ENCODE assay signal across 3 cellular contexts in the genomic region with DNA sequence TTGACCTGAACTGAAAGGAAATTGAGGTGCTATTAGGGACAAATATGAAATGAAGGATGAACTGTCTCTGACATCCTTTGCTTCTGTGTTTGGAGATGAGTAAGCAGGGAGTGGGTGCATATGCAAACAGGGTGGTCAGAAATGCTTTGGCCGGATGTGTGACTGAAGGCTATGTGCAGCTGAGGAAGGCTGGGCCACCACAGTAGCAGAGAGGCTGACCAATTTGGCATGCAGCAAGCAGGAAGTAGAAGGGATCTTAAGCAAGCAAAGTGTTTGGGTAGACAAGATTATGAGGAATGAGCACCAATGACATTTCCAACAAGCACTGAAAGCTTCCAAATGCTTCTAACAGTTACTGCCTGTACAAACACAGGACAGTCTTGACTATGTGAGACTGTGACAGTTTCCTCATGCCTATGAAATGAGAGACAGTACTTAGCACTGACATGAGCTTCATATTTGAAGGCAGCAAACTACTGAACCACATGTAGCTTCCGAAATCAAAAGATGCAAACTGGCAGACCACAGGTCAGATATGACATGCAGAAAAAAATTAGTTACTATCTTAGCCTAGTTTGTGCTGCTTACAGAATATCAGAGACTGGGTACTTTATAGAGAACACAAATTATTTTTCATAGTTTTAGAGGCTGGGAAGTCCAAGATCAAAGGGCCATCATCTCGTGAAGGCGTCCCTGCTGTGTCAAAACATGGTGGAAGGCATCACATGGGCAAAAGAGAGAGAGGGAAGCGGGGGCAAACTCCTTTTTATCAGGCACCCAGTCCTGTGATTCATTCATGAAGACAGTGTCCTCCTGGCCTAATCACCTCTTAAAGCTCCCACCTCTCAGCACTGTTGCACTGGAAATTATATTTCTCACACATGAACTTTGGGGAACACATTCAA.
TF ChIP-seq lines count a peak whose summit lies in the region.

No MANE protein-coding gene starts in this region.

TF ChIP-seq in SK-N-SH, 30 proteins besides CTCF, POLR2A, EP300 and RAD21:
- TF ChIP-seq TCF12 (IDR thresholded peaks at IDR 0.05): peak; percentile 12; the same call in 1 of the 2 replicates
- TF ChIP-seq, protein P1, sequence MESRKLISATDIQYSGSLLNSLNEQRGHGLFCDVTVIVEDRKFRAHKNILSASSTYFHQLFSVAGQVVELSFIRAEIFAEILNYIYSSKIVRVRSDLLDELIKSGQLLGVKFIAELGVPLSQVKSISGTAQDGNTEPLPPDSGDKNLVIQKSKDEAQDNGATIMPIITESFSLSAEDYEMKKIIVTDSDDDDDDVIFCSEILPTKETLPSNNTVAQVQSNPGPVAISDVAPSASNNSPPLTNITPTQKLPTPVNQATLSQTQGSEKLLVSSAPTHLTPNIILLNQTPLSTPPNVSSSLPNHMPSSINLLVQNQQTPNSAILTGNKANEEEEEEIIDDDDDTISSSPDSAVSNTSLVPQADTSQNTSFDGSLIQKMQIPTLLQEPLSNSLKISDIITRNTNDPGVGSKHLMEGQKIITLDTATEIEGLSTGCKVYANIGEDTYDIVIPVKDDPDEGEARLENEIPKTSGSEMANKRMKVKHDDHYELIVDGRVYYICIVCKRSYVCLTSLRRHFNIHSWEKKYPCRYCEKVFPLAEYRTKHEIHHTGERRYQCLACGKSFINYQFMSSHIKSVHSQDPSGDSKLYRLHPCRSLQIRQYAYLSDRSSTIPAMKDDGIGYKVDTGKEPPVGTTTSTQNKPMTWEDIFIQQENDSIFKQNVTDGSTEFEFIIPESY (IDR thresholded peaks at IDR 0.05; ENCODE audit: borderline replicate concordance, low read depth): no peak
- TF ChIP-seq, protein P2, sequence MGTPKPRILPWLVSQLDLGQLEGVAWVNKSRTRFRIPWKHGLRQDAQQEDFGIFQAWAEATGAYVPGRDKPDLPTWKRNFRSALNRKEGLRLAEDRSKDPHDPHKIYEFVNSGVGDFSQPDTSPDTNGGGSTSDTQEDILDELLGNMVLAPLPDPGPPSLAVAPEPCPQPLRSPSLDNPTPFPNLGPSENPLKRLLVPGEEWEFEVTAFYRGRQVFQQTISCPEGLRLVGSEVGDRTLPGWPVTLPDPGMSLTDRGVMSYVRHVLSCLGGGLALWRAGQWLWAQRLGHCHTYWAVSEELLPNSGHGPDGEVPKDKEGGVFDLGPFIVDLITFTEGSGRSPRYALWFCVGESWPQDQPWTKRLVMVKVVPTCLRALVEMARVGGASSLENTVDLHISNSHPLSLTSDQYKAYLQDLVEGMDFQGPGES (IDR thresholded peaks at IDR 0.05; ENCODE audit: low read depth, low read length): no peak
- TF ChIP-seq, protein P3, sequence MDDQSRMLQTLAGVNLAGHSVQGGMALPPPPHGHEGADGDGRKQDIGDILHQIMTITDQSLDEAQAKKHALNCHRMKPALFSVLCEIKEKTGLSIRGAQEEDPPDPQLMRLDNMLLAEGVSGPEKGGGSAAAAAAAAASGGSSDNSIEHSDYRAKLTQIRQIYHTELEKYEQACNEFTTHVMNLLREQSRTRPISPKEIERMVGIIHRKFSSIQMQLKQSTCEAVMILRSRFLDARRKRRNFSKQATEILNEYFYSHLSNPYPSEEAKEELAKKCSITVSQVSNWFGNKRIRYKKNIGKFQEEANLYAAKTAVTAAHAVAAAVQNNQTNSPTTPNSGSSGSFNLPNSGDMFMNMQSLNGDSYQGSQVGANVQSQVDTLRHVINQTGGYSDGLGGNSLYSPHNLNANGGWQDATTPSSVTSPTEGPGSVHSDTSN (IDR thresholded peaks at IDR 0.05): peak; percentile 14; the same call in 1 of the 2 replicates
TF ChIP-seq in SK-N-SH: peak in this region for 2.

TF ChIP-seq in SK-N-SH treated with all-trans-retinoic acid at 6 μM for 48 hours, 23 proteins besides CTCF, POLR2A, EP300 and RAD21 (continues in another document):
- TF ChIP-seq, protein P4, sequence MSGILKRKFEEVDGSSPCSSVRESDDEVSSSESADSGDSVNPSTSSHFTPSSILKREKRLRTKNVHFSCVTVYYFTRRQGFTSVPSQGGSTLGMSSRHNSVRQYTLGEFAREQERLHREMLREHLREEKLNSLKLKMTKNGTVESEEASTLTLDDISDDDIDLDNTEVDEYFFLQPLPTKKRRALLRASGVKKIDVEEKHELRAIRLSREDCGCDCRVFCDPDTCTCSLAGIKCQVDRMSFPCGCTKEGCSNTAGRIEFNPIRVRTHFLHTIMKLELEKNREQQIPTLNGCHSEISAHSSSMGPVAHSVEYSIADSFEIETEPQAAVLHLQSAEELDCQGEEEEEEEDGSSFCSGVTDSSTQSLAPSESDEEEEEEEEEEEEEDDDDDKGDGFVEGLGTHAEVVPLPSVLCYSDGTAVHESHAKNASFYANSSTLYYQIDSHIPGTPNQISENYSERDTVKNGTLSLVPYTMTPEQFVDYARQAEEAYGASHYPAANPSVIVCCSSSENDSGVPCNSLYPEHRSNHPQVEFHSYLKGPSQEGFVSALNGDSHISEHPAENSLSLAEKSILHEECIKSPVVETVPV (CRISPR knock-in tag; IDR thresholded peaks at IDR 0.05): no peak
- TF ChIP-seq ZFP3 (CRISPR knock-in tag; IDR thresholded peaks at IDR 0.05): no peak
- TF ChIP-seq, protein P5, sequence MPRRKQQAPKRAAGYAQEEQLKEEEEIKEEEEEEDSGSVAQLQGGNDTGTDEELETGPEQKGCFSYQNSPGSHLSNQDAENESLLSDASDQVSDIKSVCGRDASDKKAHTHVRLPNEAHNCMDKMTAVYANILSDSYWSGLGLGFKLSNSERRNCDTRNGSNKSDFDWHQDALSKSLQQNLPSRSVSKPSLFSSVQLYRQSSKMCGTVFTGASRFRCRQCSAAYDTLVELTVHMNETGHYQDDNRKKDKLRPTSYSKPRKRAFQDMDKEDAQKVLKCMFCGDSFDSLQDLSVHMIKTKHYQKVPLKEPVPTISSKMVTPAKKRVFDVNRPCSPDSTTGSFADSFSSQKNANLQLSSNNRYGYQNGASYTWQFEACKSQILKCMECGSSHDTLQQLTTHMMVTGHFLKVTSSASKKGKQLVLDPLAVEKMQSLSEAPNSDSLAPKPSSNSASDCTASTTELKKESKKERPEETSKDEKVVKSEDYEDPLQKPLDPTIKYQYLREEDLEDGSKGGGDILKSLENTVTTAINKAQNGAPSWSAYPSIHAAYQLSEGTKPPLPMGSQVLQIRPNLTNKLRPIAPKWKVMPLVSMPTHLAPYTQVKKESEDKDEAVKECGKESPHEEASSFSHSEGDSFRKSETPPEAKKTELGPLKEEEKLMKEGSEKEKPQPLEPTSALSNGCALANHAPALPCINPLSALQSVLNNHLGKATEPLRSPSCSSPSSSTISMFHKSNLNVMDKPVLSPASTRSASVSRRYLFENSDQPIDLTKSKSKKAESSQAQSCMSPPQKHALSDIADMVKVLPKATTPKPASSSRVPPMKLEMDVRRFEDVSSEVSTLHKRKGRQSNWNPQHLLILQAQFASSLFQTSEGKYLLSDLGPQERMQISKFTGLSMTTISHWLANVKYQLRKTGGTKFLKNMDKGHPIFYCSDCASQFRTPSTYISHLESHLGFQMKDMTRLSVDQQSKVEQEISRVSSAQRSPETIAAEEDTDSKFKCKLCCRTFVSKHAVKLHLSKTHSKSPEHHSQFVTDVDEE (CRISPR knock-in tag; IDR thresholded peaks at IDR 0.05): no peak
- no peak for TF ChIP-seq SNAI2 (CRISPR knock-in tag; IDR thresholded peaks at IDR 0.05)
- no peak for TF ChIP-seq ISL1 (CRISPR knock-in tag; IDR thresholded peaks at IDR 0.05)
- TF ChIP-seq BACH2 (CRISPR knock-in tag; IDR thresholded peaks at IDR 0.05; ENCODE audit: borderline replicate concordance): no peak
- TF ChIP-seq, protein P6, sequence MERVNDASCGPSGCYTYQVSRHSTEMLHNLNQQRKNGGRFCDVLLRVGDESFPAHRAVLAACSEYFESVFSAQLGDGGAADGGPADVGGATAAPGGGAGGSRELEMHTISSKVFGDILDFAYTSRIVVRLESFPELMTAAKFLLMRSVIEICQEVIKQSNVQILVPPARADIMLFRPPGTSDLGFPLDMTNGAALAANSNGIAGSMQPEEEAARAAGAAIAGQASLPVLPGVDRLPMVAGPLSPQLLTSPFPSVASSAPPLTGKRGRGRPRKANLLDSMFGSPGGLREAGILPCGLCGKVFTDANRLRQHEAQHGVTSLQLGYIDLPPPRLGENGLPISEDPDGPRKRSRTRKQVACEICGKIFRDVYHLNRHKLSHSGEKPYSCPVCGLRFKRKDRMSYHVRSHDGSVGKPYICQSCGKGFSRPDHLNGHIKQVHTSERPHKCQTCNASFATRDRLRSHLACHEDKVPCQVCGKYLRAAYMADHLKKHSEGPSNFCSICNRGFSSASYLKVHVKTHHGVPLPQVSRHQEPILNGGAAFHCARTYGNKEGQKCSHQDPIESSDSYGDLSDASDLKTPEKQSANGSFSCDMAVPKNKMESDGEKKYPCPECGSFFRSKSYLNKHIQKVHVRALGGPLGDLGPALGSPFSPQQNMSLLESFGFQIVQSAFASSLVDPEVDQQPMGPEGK (CRISPR knock-in tag; IDR thresholded peaks at IDR 0.05; ENCODE audit: borderline replicate concordance): no peak
- no peak for TF ChIP-seq ZNF70 (CRISPR knock-in tag; IDR thresholded peaks at IDR 0.05)
- no peak for TF ChIP-seq RARB (CRISPR knock-in tag; IDR thresholded peaks at IDR 0.05)

TF ChIP-seq in HepG2, 621 proteins besides CTCF, POLR2A, EP300 and RAD21 (continues in another document):
- TF ChIP-seq ZSCAN9 (CRISPR knock-in tag; IDR thresholded peaks at IDR 0.05; ENCODE audit: borderline replicate concordance) (0 out of 2 replicates have a peak, but pooled peaks have one; percentile 32), YEATS2 (CRISPR knock-in tag; IDR thresholded peaks at IDR 0.05; ENCODE audit: borderline replicate concordance) (0 out of 2 replicates have a peak, but pooled peaks have one; percentile 24), FOSL2 (CRISPR knock-in tag; IDR thresholded peaks at IDR 0.05) (peak; percentile 69; the same call in 1 of the 2 replicates), HMG20A (CRISPR knock-in tag; IDR thresholded peaks at IDR 0.05; ENCODE audit: borderline replicate concordance) (peak; percentile 20; the same call in 1 of the 2 replicates), POGZ (CRISPR knock-in tag; IDR thresholded peaks at IDR 0.05) (0 out of 2 replicates have a peak, but pooled peaks have one; percentile 11), RBFOX2 (IDR thresholded peaks at IDR 0.05; ENCODE audit: low read depth, low read length) (peak; percentile 31; the same call in 1 of the 2 replicates), TGIF2 (CRISPR knock-in tag; IDR thresholded peaks at IDR 0.05) (peak; percentile 16; the same call in 1 of the 2 replicates), KDM2A (CRISPR knock-in tag; IDR thresholded peaks at IDR 0.05; ENCODE audit: borderline replicate concordance, low read depth) (no peak), ZNF253 (CRISPR knock-in tag; IDR thresholded peaks at IDR 0.05; ENCODE audit: borderline replicate concordance) (no peak), CEBPG (CRISPR knock-in tag; IDR thresholded peaks at IDR 0.05) (0 out of 2 replicates have a peak, but pooled peaks have one; percentile 27)
- TF ChIP-seq, protein P7, sequence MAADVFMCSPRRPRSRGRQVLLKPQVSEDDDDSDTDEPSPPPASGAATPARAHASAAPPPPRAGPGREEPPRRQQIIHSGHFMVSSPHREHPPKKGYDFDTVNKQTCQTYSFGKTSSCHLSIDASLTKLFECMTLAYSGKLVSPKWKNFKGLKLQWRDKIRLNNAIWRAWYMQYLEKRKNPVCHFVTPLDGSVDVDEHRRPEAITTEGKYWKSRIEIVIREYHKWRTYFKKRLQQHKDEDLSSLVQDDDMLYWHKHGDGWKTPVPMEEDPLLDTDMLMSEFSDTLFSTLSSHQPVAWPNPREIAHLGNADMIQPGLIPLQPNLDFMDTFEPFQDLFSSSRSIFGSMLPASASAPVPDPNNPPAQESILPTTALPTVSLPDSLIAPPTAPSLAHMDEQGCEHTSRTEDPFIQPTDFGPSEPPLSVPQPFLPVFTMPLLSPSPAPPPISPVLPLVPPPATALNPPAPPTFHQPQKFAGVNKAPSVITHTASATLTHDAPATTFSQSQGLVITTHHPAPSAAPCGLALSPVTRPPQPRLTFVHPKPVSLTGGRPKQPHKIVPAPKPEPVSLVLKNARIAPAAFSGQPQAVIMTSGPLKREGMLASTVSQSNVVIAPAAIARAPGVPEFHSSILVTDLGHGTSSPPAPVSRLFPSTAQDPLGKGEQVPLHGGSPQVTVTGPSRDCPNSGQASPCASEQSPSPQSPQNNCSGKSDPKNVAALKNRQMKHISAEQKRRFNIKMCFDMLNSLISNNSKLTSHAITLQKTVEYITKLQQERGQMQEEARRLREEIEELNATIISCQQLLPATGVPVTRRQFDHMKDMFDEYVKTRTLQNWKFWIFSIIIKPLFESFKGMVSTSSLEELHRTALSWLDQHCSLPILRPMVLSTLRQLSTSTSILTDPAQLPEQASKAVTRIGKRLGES (CRISPR knock-in tag; IDR thresholded peaks at IDR 0.05; ENCODE audit: borderline replicate concordance): no peak
- TF ChIP-seq, protein P8, sequence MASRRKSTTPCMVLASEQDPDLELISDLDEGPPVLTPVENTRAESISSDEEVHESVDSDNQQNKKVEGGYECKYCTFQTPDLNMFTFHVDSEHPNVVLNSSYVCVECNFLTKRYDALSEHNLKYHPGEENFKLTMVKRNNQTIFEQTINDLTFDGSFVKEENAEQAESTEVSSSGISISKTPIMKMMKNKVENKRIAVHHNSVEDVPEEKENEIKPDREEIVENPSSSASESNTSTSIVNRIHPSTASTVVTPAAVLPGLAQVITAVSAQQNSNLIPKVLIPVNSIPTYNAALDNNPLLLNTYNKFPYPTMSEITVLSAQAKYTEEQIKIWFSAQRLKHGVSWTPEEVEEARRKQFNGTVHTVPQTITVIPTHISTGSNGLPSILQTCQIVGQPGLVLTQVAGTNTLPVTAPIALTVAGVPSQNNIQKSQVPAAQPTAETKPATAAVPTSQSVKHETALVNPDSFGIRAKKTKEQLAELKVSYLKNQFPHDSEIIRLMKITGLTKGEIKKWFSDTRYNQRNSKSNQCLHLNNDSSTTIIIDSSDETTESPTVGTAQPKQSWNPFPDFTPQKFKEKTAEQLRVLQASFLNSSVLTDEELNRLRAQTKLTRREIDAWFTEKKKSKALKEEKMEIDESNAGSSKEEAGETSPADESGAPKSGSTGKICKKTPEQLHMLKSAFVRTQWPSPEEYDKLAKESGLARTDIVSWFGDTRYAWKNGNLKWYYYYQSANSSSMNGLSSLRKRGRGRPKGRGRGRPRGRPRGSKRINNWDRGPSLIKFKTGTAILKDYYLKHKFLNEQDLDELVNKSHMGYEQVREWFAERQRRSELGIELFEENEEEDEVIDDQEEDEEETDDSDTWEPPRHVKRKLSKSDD (CRISPR knock-in tag; IDR thresholded peaks at IDR 0.05; ENCODE audit: low read depth): 0 out of 2 replicates have a peak, but pooled peaks have one; percentile 27
- TF ChIP-seq, protein P9, sequence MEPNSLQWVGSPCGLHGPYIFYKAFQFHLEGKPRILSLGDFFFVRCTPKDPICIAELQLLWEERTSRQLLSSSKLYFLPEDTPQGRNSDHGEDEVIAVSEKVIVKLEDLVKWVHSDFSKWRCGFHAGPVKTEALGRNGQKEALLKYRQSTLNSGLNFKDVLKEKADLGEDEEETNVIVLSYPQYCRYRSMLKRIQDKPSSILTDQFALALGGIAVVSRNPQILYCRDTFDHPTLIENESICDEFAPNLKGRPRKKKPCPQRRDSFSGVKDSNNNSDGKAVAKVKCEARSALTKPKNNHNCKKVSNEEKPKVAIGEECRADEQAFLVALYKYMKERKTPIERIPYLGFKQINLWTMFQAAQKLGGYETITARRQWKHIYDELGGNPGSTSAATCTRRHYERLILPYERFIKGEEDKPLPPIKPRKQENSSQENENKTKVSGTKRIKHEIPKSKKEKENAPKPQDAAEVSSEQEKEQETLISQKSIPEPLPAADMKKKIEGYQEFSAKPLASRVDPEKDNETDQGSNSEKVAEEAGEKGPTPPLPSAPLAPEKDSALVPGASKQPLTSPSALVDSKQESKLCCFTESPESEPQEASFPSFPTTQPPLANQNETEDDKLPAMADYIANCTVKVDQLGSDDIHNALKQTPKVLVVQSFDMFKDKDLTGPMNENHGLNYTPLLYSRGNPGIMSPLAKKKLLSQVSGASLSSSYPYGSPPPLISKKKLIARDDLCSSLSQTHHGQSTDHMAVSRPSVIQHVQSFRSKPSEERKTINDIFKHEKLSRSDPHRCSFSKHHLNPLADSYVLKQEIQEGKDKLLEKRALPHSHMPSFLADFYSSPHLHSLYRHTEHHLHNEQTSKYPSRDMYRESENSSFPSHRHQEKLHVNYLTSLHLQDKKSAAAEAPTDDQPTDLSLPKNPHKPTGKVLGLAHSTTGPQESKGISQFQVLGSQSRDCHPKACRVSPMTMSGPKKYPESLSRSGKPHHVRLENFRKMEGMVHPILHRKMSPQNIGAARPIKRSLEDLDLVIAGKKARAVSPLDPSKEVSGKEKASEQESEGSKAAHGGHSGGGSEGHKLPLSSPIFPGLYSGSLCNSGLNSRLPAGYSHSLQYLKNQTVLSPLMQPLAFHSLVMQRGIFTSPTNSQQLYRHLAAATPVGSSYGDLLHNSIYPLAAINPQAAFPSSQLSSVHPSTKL (CRISPR knock-in tag; IDR thresholded peaks at IDR 0.05): peak; percentile 24; the same call in 1 of the 2 replicates
